Comparison of ENCODE assay signal across 8 cellular contexts in genomic region chr17:81034168-81034777, GRCh38. TPM values are rescaled to one million over a fixed set of nuclear protein-coding genes. Genes with fewer than 3 reads are reported as not detected.
DNase-seq lines count a peak whose midpoint lies in the region; ATAC-seq and TF ChIP-seq lines count a peak whose summit lies in the region.

No MANE protein-coding gene starts in this region.

- H3K36me3 Mint-ChIP-seq in endothelial cell (ENCODE audit: low read depth, unreplicated experiment) = peaks cover 36% of the 10 kb centered on the region

- H3F3A ChIP-seq in neural cell (ENCODE audit: insufficient read depth, low read length, poor library complexity, severe bottlenecking) = no peaks in the 10 kb centered on the region

- peak in 2 of 3 experiments; percentile 45 to 53 for DNase-seq in NCI-H1417 (lab: John Stamatoyannopoulos, UW)
- no peak for DNase-seq in NCI-H1417 treated with DMSO at 0.1 percent for 48 hours (lab: John Stamatoyannopoulos, UW)
- DNase-seq in NT2/D1 (ENCODE audit: low read depth, low spot score) = no peak
- no peak for DNase-seq in endothelial cell (ENCODE audit: low spot score)
- DNase-seq in posterior vena cava (ENCODE audit: low spot score) = no peak
- DNase-seq in T1000 (lab: John Stamatoyannopoulos, UW) = no peak

- peak overlapping the region; percentile 91 for H3K27ac Mint-ChIP-seq in endothelial cell (ENCODE audit: unreplicated experiment)

- TF ChIP-seq CTCF in endothelial cell (IDR thresholded peaks at IDR 0.05; ENCODE audit: unreplicated experiment) (no peak), neural cell (IDR thresholded peaks at IDR 0.05; ENCODE audit: poor library complexity, severe bottlenecking) (no peak)

- intact Hi-C loops in posterior vena cava (cut with DNase I) = loop anchor here in 1 of 2 donors (5.0 kb wide), 1 partner anchor 1803 kb away; no protein-coding TSS in a partner anchor

- TF ChIP-seq EP300 in neural cell (conservative IDR thresholded peaks at IDR 0.05; ENCODE audit: poor library complexity, severe bottlenecking) = peak; percentile 22

- peak overlapping the region; percentile 98 for H3K4me3 Mint-ChIP-seq in endothelial cell (ENCODE audit: unreplicated experiment)

- H3K27me3 ChIP-seq in NT2/D1 (ENCODE audit: insufficient read depth, insufficient read length) = peaks cover 25% of the 10 kb centered on the region
- no peaks in the 10 kb centered on the region for H3K27me3 ChIP-seq in neural cell (ENCODE audit: insufficient read depth, low read depth, low read length)

- no peak for ATAC-seq in GM18867 (IDR thresholded peaks at IDR 0.05; ENCODE audit: unreplicated experiment)

- H3K27me3 Mint-ChIP-seq in endothelial cell (ENCODE audit: unreplicated experiment) = peaks cover 20% of the 10 kb centered on the region

- H3K4me1 ChIP-seq in NT2/D1 (ENCODE audit: insufficient read depth, insufficient read length) = peaks cover 19% of the 10 kb centered on the region

- H2AFZ ChIP-seq in neural cell (ENCODE audit: low read depth, low read length) = peak overlapping the region; percentile 25

- peak overlapping the region; percentile 79 for H3K9ac ChIP-seq in NT2/D1 (ENCODE audit: insufficient read length, low read depth)
- peak overlapping the region; percentile 67 for H3K9ac ChIP-seq in neural cell (ENCODE audit: low read length)

- H3K27ac ChIP-seq in neural cell (ENCODE audit: low read length) = peak overlapping the region; percentile 2

- H4K20me1 ChIP-seq in neural cell (ENCODE audit: insufficient read depth) = no peaks in the 10 kb centered on the region

- no peaks in the 10 kb centered on the region for H3K9me3 Mint-ChIP-seq in endothelial cell (ENCODE audit: unreplicated experiment)

- H3K9me2 ChIP-seq in neural cell (ENCODE audit: insufficient read depth, low read length) = no peaks in the 10 kb centered on the region

- peaks cover 48% of the 10 kb centered on the region for H3K4me1 Mint-ChIP-seq in endothelial cell (ENCODE audit: unreplicated experiment)

- H3K4me2 ChIP-seq in neural cell (ENCODE audit: low read length) = peak overlapping the region; percentile 64

- peak; percentile 22 for TF ChIP-seq RAD21 in neural cell (conservative IDR thresholded peaks at IDR 0.05)

- H3K36me3 ChIP-seq in NT2/D1 (ENCODE audit: insufficient read depth, insufficient read length, low read length) (peaks cover 38% of the 10 kb centered on the region), neural cell (ENCODE audit: insufficient read depth, low read length) (no peaks in the 10 kb centered on the region)

- no peaks in the 10 kb centered on the region for H3K9me3 ChIP-seq in NT2/D1 (ENCODE audit: insufficient read depth, low read length)
- no peaks in the 10 kb centered on the region for H3K9me3 ChIP-seq in neural cell (ENCODE audit: low read length)

- H3K4me3 ChIP-seq in NT2/D1 (ENCODE audit: insufficient read length, low read depth) (peak overlapping the region; percentile 69), neural cell (ENCODE audit: low read length) (peak overlapping the region; percentile 74)

- peaks cover 51% of the 10 kb centered on the region for H3K79me2 ChIP-seq in neural cell (replicated peaks; ENCODE audit: insufficient read depth, low read length)

TF ChIP-seq in neural cell, 6 proteins besides CTCF, POLR2A, EP300 and RAD21:
- no peak for TF ChIP-seq REST (IDR thresholded peaks at IDR 0.05; ENCODE audit: borderline replicate concordance)
- peak; percentile 22 for TF ChIP-seq SMC3 (conservative IDR thresholded peaks at IDR 0.05; ENCODE audit: poor library complexity)
- peak; percentile 52 for TF ChIP-seq MXI1 (conservative IDR thresholded peaks at IDR 0.05; ENCODE audit: poor library complexity, severe bottlenecking)

RNA-seq across cellular contexts. Expression of gene BAIAP2, which starts 0.7 kb away (rescaled TPM):
- total RNA-seq in endothelial cell (ENCODE audit: unreplicated experiment) = 67.8 TPM
- 17.5 and 37.9 TPM in 2 replicates for polyA plus RNA-seq in neural cell
- polyA minus RNA-seq in neural cell = 17.5 and 17.8 TPM in 2 replicates
- 10 to 100 TPM; 18.2 to 30.5 TPM for total RNA-seq in posterior vena cava

RNA-seq across cellular contexts. Expression of gene CHMP6, which starts 42.6 kb away (rescaled TPM):
- total RNA-seq in endothelial cell (ENCODE audit: unreplicated experiment) (34.3 TPM), posterior vena cava (10 to 100 TPM; 23.7 to 25.9 TPM)
- polyA plus RNA-seq in neural cell = 32.8 and 35.1 TPM in 2 replicates
- polyA minus RNA-seq in neural cell = 32.0 and 34.6 TPM in 2 replicates

Comparison
In these comparisons a context has a peak if more than half of its experiments do, and no peak if none do; other contexts are left out.
1. DNase-seq: peak in NCI-H1417 (2 of 3); none in NCI-H1417 treated with DMSO at 0.1 percent for 48 hours (single experiment), NT2/D1 (single experiment), endothelial cell (single experiment), posterior vena cava (single experiment) and T1000 (single experiment).